ENCODE assay signal across 8 cellular contexts in the genomic region with DNA sequence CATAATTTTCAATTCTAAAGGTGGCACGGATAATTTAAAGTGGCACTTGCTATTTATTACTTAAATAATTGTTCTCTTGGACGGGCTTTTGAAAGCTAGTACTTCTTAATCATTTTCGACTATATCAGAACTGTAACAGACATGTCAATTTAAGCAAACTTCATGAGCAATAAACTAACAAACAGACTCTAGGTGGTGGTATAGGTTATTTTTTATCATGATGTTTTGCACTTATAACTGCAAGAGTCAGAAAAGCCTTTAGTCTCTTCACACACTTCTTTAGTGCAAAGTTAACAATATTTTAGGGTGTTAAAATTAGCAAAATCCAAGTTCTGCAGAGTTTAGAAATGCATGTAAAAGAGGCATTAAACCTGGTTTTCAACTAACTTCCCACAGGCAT. TPM values are rescaled to one million over a fixed set of nuclear protein-coding genes. Genes with fewer than 3 reads are reported as not detected.
DNase-seq lines count a peak whose midpoint lies in the region; ATAC-seq and TF ChIP-seq lines count a peak whose summit lies in the region.

No MANE protein-coding gene starts in this region.

- DNase-seq in A673 (ENCODE audit: low spot score) (peak; percentile 35), HFFc6 (peak; percentile 8), adipocyte (ENCODE audit: low read depth) (peak; percentile 33), kidney tubule cell (ENCODE audit: low spot score) (peak; percentile 36), upper lobe of right lung (no peak), NCI-H2171 (lab: John Stamatoyannopoulos, UW) (no peak), substantia nigra (lab: John Stamatoyannopoulos, UW) (no peak)
- no peak for DNase-seq in stimulated activated CD4-positive, alpha-beta T cell treated with anti-CD3 and anti-CD28 coated beads, Interleukin-4, amount 100 ng/mL, for 24 hours

- intact Hi-C loops in A673 (cut with micrococcal nuclease; ENCODE audit: unreplicated experiment) = loop anchor here (10.0 kb wide), 1 partner anchor 198 kb away; no protein-coding TSS in a partner anchor
- intact Hi-C loops in upper lobe of right lung (cut with DNase I) = no loop called here

- BruUV-seq in A673 (replicated peaks; lab: Mats Ljungman, UMichigan) = no TSS peak

- peaks cover 53% of the 10 kb centered on the region for H3K4me1 Mint-ChIP-seq in HFFc6 (ENCODE audit: low read depth)

- peak overlapping the region; percentile 94 for H3K4me3 Mint-ChIP-seq in HFFc6

- H3K9ac ChIP-seq in adipocyte (ENCODE audit: low read length) = peak overlapping the region; percentile 91

- H3K27ac ChIP-seq in A673 (ENCODE audit: low read depth, low read length, poor library complexity, severe bottlenecking) (no peak overlapping the region), upper lobe of right lung (no peak overlapping the region), substantia nigra (ENCODE audit: low read depth, low read length, poor library complexity, severe bottlenecking) (no peak overlapping the region)

- peaks cover 17% of the 10 kb centered on the region for H3K36me3 Mint-ChIP-seq in HFFc6 (ENCODE audit: low read depth)

- H3K27ac Mint-ChIP-seq in HFFc6 = peak overlapping the region; percentile 67

- POLR2A ChIA-PET in A673 (lab: Charles Lee; ENCODE audit: low non-redundant PET) = no interaction called here

- CTCF ChIA-PET in A673 (lab: Charles Lee) = no interaction called here

- H3K27me3 ChIP-seq in A673 (replicated peaks; ENCODE audit: insufficient read depth, low read depth, low read length, poor library complexity) (no peaks in the 10 kb centered on the region), adipocyte (replicated peaks; ENCODE audit: control insufficient read depth, insufficient read depth, low read length) (no peaks in the 10 kb centered on the region), upper lobe of right lung (no peaks in the 10 kb centered on the region)

- H3K4me3 ChIP-seq in A673 (ENCODE audit: low read depth, low read length, poor library complexity, severe bottlenecking) (peak overlapping the region; percentile 78), adipocyte (ENCODE audit: low read length) (peak overlapping the region; percentile 92), upper lobe of right lung (peak overlapping the region; percentile 83)

- no peak for ATAC-seq in upper lobe of right lung

- TF ChIP-seq CTCF in A673 (conservative IDR thresholded peaks at IDR 0.05; ENCODE audit: low read depth, low read length) = peak; percentile 46
- peak; percentile 20; the same call in 1 of the 2 replicates for TF ChIP-seq CTCF in HFFc6 (IDR thresholded peaks at IDR 0.05)
- TF ChIP-seq CTCF in upper lobe of right lung (IDR thresholded peaks at IDR 0.05) = no peak

- H3K4me1 ChIP-seq in A673 (ENCODE audit: insufficient read depth, low read length, poor library complexity, severe bottlenecking) (peaks cover 56% of the 10 kb centered on the region), adipocyte (ENCODE audit: control insufficient read depth, insufficient read depth, low read length) (peaks cover 51% of the 10 kb centered on the region), upper lobe of right lung (peaks cover 45% of the 10 kb centered on the region)

- no peaks in the 10 kb centered on the region; the same call in 1 of the 2 replicates for H3K9me3 Mint-ChIP-seq in HFFc6

- H3K9me3 ChIP-seq in A673 (ENCODE audit: low read depth, low read length, poor library complexity, severe bottlenecking) (no peaks in the 10 kb centered on the region), adipocyte (ENCODE audit: control insufficient read depth, low read length) (no peaks in the 10 kb centered on the region), upper lobe of right lung (no peaks in the 10 kb centered on the region)

- H3K27me3 Mint-ChIP-seq in HFFc6 (ENCODE audit: insufficient read depth) = no peaks in the 10 kb centered on the region; the same call in 1 of the 2 replicates

- no peaks in the 10 kb centered on the region for H3K36me3 ChIP-seq in A673 (ENCODE audit: insufficient read depth, low read length, poor library complexity, severe bottlenecking)
- no peaks in the 10 kb centered on the region for H3K36me3 ChIP-seq in adipocyte (ENCODE audit: control insufficient read depth, insufficient read depth, low read length, severe bottlenecking)
- H3K36me3 ChIP-seq in upper lobe of right lung = no peaks in the 10 kb centered on the region

RNA-seq across cellular contexts. Expression of gene NRIP1, which starts 2.2 kb away (rescaled TPM):
- total RNA-seq in A673 (2021) = 14.6 and 15.4 TPM in 2 replicates
- 10 to 100 TPM; 39.1 to 56.6 (median 52.3) TPM for total RNA-seq in HFFc6 (2021; fragmentation: NEBNext Ultra II Directional; extraction: Animal tissue kit (Norgen Biotek cat#: 25700))
- total RNA-seq in upper lobe of right lung = 45.9 TPM

Comparison
In these comparisons a context has a peak if more than half of its experiments do, and no peak if none do; other contexts are left out.
1. DNase-seq: peak in A673 (single experiment), HFFc6 (single experiment), adipocyte (single experiment) and kidney tubule cell (single experiment); none in upper lobe of right lung (single experiment), NCI-H2171 (single experiment), substantia nigra (0 of 49) and stimulated activated CD4-positive, alpha-beta T cell treated with anti-CD3 and anti-CD28 coated beads, Interleukin-4, amount 100 ng/mL, for 24 hours (single experiment).
2. Peak in every context shown above with its lines, with median percentiles within 50 percentile points of each other: H3K4me3 ChIP-seq.